8 cellular contexts compared by ENCODE assay signal in genomic region chr2:43141636-43142148, GRCh38.
A peak's percentile ranks its signal among the peaks of the same experiment; 100 is the strongest.
DNase-seq lines count a peak whose midpoint lies in the region; ATAC-seq and TF ChIP-seq lines count a peak whose summit lies in the region.
"Not testable (repeated sequence)": the region's sequence is repeated elsewhere in the genome, so short reads cannot be mapped to it uniquely, and the experiment has no call there.

No MANE protein-coding gene starts in this region.

- ATAC-seq in activated naive CD4-positive, alpha-beta T cell treated with anti-CD3 and anti-CD28 coated beads, Interleukin-2, amount 50 U/mL, for 72 hours; naive thymus-derived CD4-positive, alpha-beta T cell; stimulated activated naive CD8-positive, alpha-beta T cell treated with anti-CD3 and anti-CD28 coated beads, Interleukin-15, amount 100 ng/mL, for 72 hours: not testable (repeated sequence)

- not testable (repeated sequence) for TF ChIP-seq CTCF in RWPE1 (conservative IDR thresholded peaks at IDR 0.05; ENCODE audit: low read depth); endodermal cell (conservative IDR thresholded peaks at IDR 0.05)

- not testable (repeated sequence) for H3K9me3 Mint-ChIP-seq in CD8-positive, alpha-beta memory T cell; activated CD4-positive, alpha-beta T cell treated with anti-CD3 and anti-CD28 coated beads, Interleukin-2, amount 10 ng/mL, durations not matched to agents 7 days and 5 days; activated T-cell treated with anti-CD3 and anti-CD28 coated beads, Interleukin-2, amount 50 U/mL, for 24 hours; activated naive CD4-positive, alpha-beta T cell treated with anti-CD3 and anti-CD28 coated beads, Interleukin-2, amount 50 U/mL, for 72 hours; endodermal cell; naive thymus-derived CD4-positive, alpha-beta T cell; stimulated activated naive CD8-positive, alpha-beta T cell treated with anti-CD3 and anti-CD28 coated beads, Interleukin-15, amount 100 ng/mL, for 72 hours

- peaks cover 87% of the 10 kb centered on the region for H3K4me1 ChIP-seq in CD8-positive, alpha-beta memory T cell (ENCODE audit: insufficient read depth, low read length)
- not testable (repeated sequence) for H3K4me1 ChIP-seq in endodermal cell (ENCODE audit: control insufficient read depth, insufficient read depth, low read length)
- H3K4me1 ChIP-seq in naive thymus-derived CD4-positive, alpha-beta T cell (ENCODE audit: control insufficient read depth in 2 of 2, insufficient read depth in 2 of 2, low read length in 2 of 2): peaks cover 45 to 77% of the 10 kb centered on the region in 2 donors

- CTCF ChIA-PET in CD8-positive, alpha-beta memory T cell (lab: Charles Lee): interaction anchor here (0.8 to 21.7 kb wide), 3 partner anchors 9 to 83 kb away, joined by 3 to 820 read pairs (median 19); partner anchors contain the start of gene ZFP36L2
- CTCF ChIA-PET in RWPE1 (lab: Yijun Ruan, JAX): not testable (repeated sequence)
- CTCF ChIA-PET in activated CD4-positive, alpha-beta T cell treated with anti-CD3 and anti-CD28 coated beads, Interleukin-2, amount 10 ng/mL, durations not matched to agents 7 days and 5 days (lab: Charles Lee): interaction anchor here (1.8 to 24.4 kb wide), 4 partner anchors 8 to 75 kb away, joined by 5 to 525 read pairs (median 36); partner anchors contain the start of gene ZFP36L2
- CTCF ChIA-PET in naive thymus-derived CD4-positive, alpha-beta T cell (lab: Charles Lee): interaction anchor here (11.8 kb wide), 1 partner anchor 79 kb away, joined by 147 read pairs; no protein-coding TSS in a partner anchor

- POLR2A ChIA-PET in CD8-positive, alpha-beta memory T cell (lab: Charles Lee): interaction anchor here (0.6 to 3.6 kb wide), 4 partner anchors 9 to 1056 kb away, joined by 3 to 42 read pairs (median 16); partner anchors contain the start of gene ZFP36L2
- POLR2A ChIA-PET in RWPE1 (lab: Yijun Ruan, JAX; ENCODE audit: low non-redundant PET); activated CD4-positive, alpha-beta T cell treated with anti-CD3 and anti-CD28 coated beads, Interleukin-2, amount 10 ng/mL, durations not matched to agents 7 days and 5 days (lab: Charles Lee): not testable (repeated sequence)
- POLR2A ChIA-PET in naive thymus-derived CD4-positive, alpha-beta T cell (lab: Charles Lee): interaction anchor here (25.7 to 43.2 kb wide), 3 partner anchors 2 to 80 kb away, joined by 1274 to 1771 read pairs (median 1274); partner anchors contain the start of gene ZFP36L2

- not testable (repeated sequence) for H3K36me3 Mint-ChIP-seq in CD8-positive, alpha-beta memory T cell; activated T-cell treated with anti-CD3 and anti-CD28 coated beads, Interleukin-2, amount 50 U/mL, for 24 hours (ENCODE audit: low read depth); endodermal cell (ENCODE audit: low read depth)
- peaks cover 17% of the 10 kb centered on the region for H3K36me3 Mint-ChIP-seq in activated CD4-positive, alpha-beta T cell treated with anti-CD3 and anti-CD28 coated beads, Interleukin-2, amount 10 ng/mL, durations not matched to agents 7 days and 5 days (ENCODE audit: low read depth)
- H3K36me3 Mint-ChIP-seq in activated naive CD4-positive, alpha-beta T cell treated with anti-CD3 and anti-CD28 coated beads, Interleukin-2, amount 50 U/mL, for 72 hours: peaks cover 7 to 18% of the 10 kb centered on the region in 2 donors
- H3K36me3 Mint-ChIP-seq in naive thymus-derived CD4-positive, alpha-beta T cell: peaks cover 0 to 30% (median 0%) of the 10 kb centered on the region in 5 donors

- not testable (repeated sequence) for DNase-seq in CD8-positive, alpha-beta memory T cell; RWPE1 (ENCODE audit: low spot score); activated CD4-positive, alpha-beta T cell treated with anti-CD3 and anti-CD28 coated beads, Interleukin-2, amount 10 ng/mL, durations not matched to agents 7 days and 5 days; naive thymus-derived CD4-positive, alpha-beta T cell; stimulated activated naive CD8-positive, alpha-beta T cell treated with anti-CD3 and anti-CD28 coated beads, Interleukin-15, amount 100 ng/mL, for 72 hours
- DNase-seq in activated T-cell treated with anti-CD3 and anti-CD28 coated beads, Interleukin-2, amount 50 U/mL, for 24 hours: peak; percentile 22
- peak in 1 of 2 donors; percentile 16 for DNase-seq in activated naive CD4-positive, alpha-beta T cell treated with anti-CD3 and anti-CD28 coated beads, Interleukin-2, amount 50 U/mL, for 72 hours (ENCODE audit: low spot score in 2 of 2)
- DNase-seq in endodermal cell: peak; percentile 18

- 93 to 99% methylated on average over 7 of the region's 7 CpGs for WGBS in endodermal cell (ENCODE audit: insufficient coverage in 1 of 2, insufficient read length in 1 of 2), 2 experiments

- H3K9me3 ChIP-seq in CD8-positive, alpha-beta memory T cell (ENCODE audit: low read length); endodermal cell (ENCODE audit: control insufficient read depth, low read length); naive thymus-derived CD4-positive, alpha-beta T cell (ENCODE audit: control insufficient read depth in 2 of 3, low read length in 3 of 3): not testable (repeated sequence)

- H3K27me3 ChIP-seq in CD8-positive, alpha-beta memory T cell (ENCODE audit: insufficient read depth, low read length, poor library complexity, severe bottlenecking); endodermal cell (ENCODE audit: control insufficient read depth, insufficient read depth, low read length, poor library complexity, severe bottlenecking); naive thymus-derived CD4-positive, alpha-beta T cell (ENCODE audit: control insufficient read depth in 2 of 2, insufficient read depth in 2 of 2, low read length in 2 of 2): not testable (repeated sequence)

- peak overlapping the region; percentile 59 to 99 (median 92) for H3K27ac Mint-ChIP-seq in CD8-positive, alpha-beta memory T cell
- peak overlapping the region; percentile 80 for H3K27ac Mint-ChIP-seq in activated CD4-positive, alpha-beta T cell treated with anti-CD3 and anti-CD28 coated beads, Interleukin-2, amount 10 ng/mL, durations not matched to agents 7 days and 5 days
- H3K27ac Mint-ChIP-seq in activated T-cell treated with anti-CD3 and anti-CD28 coated beads, Interleukin-2, amount 50 U/mL, for 24 hours; endodermal cell: not testable (repeated sequence)
- H3K27ac Mint-ChIP-seq in activated naive CD4-positive, alpha-beta T cell treated with anti-CD3 and anti-CD28 coated beads, Interleukin-2, amount 50 U/mL, for 72 hours: peak overlapping the region; percentile 85
- H3K27ac Mint-ChIP-seq in naive thymus-derived CD4-positive, alpha-beta T cell: peak overlapping the region; percentile 62 to 100 (median 93)
- H3K27ac Mint-ChIP-seq in stimulated activated naive CD8-positive, alpha-beta T cell treated with anti-CD3 and anti-CD28 coated beads, Interleukin-15, amount 100 ng/mL, for 72 hours: peak overlapping the region in 1 of 2 donors; percentile 71

- H3K4me1 Mint-ChIP-seq in CD8-positive, alpha-beta memory T cell: peaks cover 48 to 73% (median 64%) of the 10 kb centered on the region in 3 donors
- peaks cover 76% of the 10 kb centered on the region for H3K4me1 Mint-ChIP-seq in activated CD4-positive, alpha-beta T cell treated with anti-CD3 and anti-CD28 coated beads, Interleukin-2, amount 10 ng/mL, durations not matched to agents 7 days and 5 days
- peaks cover 70% of the 10 kb centered on the region for H3K4me1 Mint-ChIP-seq in activated T-cell treated with anti-CD3 and anti-CD28 coated beads, Interleukin-2, amount 50 U/mL, for 24 hours (ENCODE audit: low read depth)
- H3K4me1 Mint-ChIP-seq in endodermal cell: peaks cover 12% of the 10 kb centered on the region
- H3K4me1 Mint-ChIP-seq in naive thymus-derived CD4-positive, alpha-beta T cell: peaks cover 58 to 95% (median 74%) of the 10 kb centered on the region in 7 donors
- H3K4me1 Mint-ChIP-seq in stimulated activated naive CD8-positive, alpha-beta T cell treated with anti-CD3 and anti-CD28 coated beads, Interleukin-15, amount 100 ng/mL, for 72 hours: peaks cover 76% of the 10 kb centered on the region

- not testable (repeated sequence) for H3K27ac ChIP-seq in CD8-positive, alpha-beta memory T cell (ENCODE audit: low read depth, low read length); endodermal cell (ENCODE audit: low read depth, low read length)
- H3K27ac ChIP-seq in RWPE1: peak overlapping the region; percentile 46
- H3K27ac ChIP-seq in naive thymus-derived CD4-positive, alpha-beta T cell (ENCODE audit: low read depth, low read length): peak overlapping the region; percentile 55

- not testable (repeated sequence) for H3K4me3 ChIP-seq in CD8-positive, alpha-beta memory T cell (ENCODE audit: low read length); endodermal cell (ENCODE audit: low read length); naive thymus-derived CD4-positive, alpha-beta T cell (ENCODE audit: low read length)

- H3K4me3 Mint-ChIP-seq in CD8-positive, alpha-beta memory T cell: peak overlapping the region; percentile 17 to 89 (median 78)
- peak overlapping the region; percentile 57 for H3K4me3 Mint-ChIP-seq in activated CD4-positive, alpha-beta T cell treated with anti-CD3 and anti-CD28 coated beads, Interleukin-2, amount 10 ng/mL, durations not matched to agents 7 days and 5 days
- H3K4me3 Mint-ChIP-seq in activated T-cell treated with anti-CD3 and anti-CD28 coated beads, Interleukin-2, amount 50 U/mL, for 24 hours: peak overlapping the region; percentile 73
- not testable (repeated sequence) for H3K4me3 Mint-ChIP-seq in endodermal cell
- H3K4me3 Mint-ChIP-seq in naive thymus-derived CD4-positive, alpha-beta T cell: peak overlapping the region; percentile 28 to 88 (median 69)
- peak overlapping the region; percentile 80 to 89 for H3K4me3 Mint-ChIP-seq in stimulated activated naive CD8-positive, alpha-beta T cell treated with anti-CD3 and anti-CD28 coated beads, Interleukin-15, amount 100 ng/mL, for 72 hours

- intact Hi-C loops in naive thymus-derived CD4-positive, alpha-beta T cell (cut with micrococcal nuclease): not testable (repeated sequence)

- not testable (repeated sequence) for H3K27me3 Mint-ChIP-seq in CD8-positive, alpha-beta memory T cell; activated CD4-positive, alpha-beta T cell treated with anti-CD3 and anti-CD28 coated beads, Interleukin-2, amount 10 ng/mL, durations not matched to agents 7 days and 5 days; activated T-cell treated with anti-CD3 and anti-CD28 coated beads, Interleukin-2, amount 50 U/mL, for 24 hours; endodermal cell (ENCODE audit: insufficient read depth); naive thymus-derived CD4-positive, alpha-beta T cell; stimulated activated naive CD8-positive, alpha-beta T cell treated with anti-CD3 and anti-CD28 coated beads, Interleukin-15, amount 100 ng/mL, for 72 hours

- H3K9ac ChIP-seq in endodermal cell (ENCODE audit: extremely low read depth, low read length, poor library complexity, severe bottlenecking): not testable (repeated sequence)

- H3K36me3 ChIP-seq in CD8-positive, alpha-beta memory T cell (ENCODE audit: insufficient read depth, low read length); endodermal cell (ENCODE audit: control insufficient read depth, insufficient read depth, low read length); naive thymus-derived CD4-positive, alpha-beta T cell (ENCODE audit: control insufficient read depth in 2 of 3, insufficient read depth in 3 of 3, low read length in 3 of 3): not testable (repeated sequence)
